ENCODE assay signal across 30 cellular contexts in genomic region chr2:128410035-128410757, GRCh38.
A peak's percentile ranks its signal among the peaks of the same experiment; 100 is the strongest.
DNase-seq lines count a peak whose midpoint lies in the region; ATAC-seq and TF ChIP-seq lines count a peak whose summit lies in the region.
"Had no signal": no experiment of that assay in that cellular context is flagged by ENCODE, and none has a peak within 500 bp of the region (broad histone marks: within the 10 kb centered on the region; RNA-seq: fewer than 3 reads in every experiment).

No MANE protein-coding gene starts in this region.

- intact Hi-C loops in dendritic cell treated with granulocyte-macrophage colony-stimulating factor and Interleukin-4, amounts not matched to agents 40 ng/mL and 50 ng/mL, for 4 days (cut with micrococcal nuclease): no loop called here
- intact Hi-C loops in posterior vena cava (cut with DNase I): no loop called here

- H3K4me1 ChIP-seq in DND-41 (ENCODE audit: insufficient read depth, low read length): peaks cover 65% of the 10 kb centered on the region
- H3K4me1 ChIP-seq: left lung had no signal

- no peak for TF ChIP-seq CTCF in DND-41 (IDR thresholded peaks at IDR 0.05; ENCODE audit: borderline replicate concordance, extremely low read depth, low read length, poor library complexity, severe bottlenecking)
- TF ChIP-seq CTCF in NB4 (IDR thresholded peaks at IDR 0.05; ENCODE audit: low read depth, low read length): no peak

- no peaks in the 10 kb centered on the region for H3K36me3 Mint-ChIP-seq in dendritic cell treated with granulocyte-macrophage colony-stimulating factor and Interleukin-4, amounts not matched to agents 40 ng/mL and 50 ng/mL, for 4 days (ENCODE audit: low read depth)
- no peaks in the 10 kb centered on the region for H3K36me3 Mint-ChIP-seq in stimulated activated effector memory CD8-positive, alpha-beta T cell treated with anti-CD3 and anti-CD28 coated beads, Interleukin-12 subunit alpha, Interleukin-12 subunit beta, amount 100 ng/mL, for 72 hours
- H3K36me3 Mint-ChIP-seq: activated naive CD8-positive, alpha-beta T cell treated with anti-CD3 and anti-CD28 coated beads for 36 hours; mesothelial cell of epicardium; naive thymus-derived CD8-positive, alpha-beta T cell had no signal

- no peaks in the 10 kb centered on the region for H3K36me3 ChIP-seq in DND-41 (ENCODE audit: insufficient read depth, low read length)
- H3K36me3 ChIP-seq: left lung had no signal

- H3K9ac ChIP-seq in DND-41 (ENCODE audit: low read depth, low read length): no peak overlapping the region

- no peak for TF ChIP-seq POLR2A in NB4 (IDR thresholded peaks at IDR 0.05; ENCODE audit: extremely low read depth, insufficient read length)

- H3K4me1 Mint-ChIP-seq in dendritic cell treated with granulocyte-macrophage colony-stimulating factor and Interleukin-4, amounts not matched to agents 40 ng/mL and 50 ng/mL, for 4 days (ENCODE audit: low read depth): peaks cover 45% of the 10 kb centered on the region
- no peaks in the 10 kb centered on the region for H3K4me1 Mint-ChIP-seq in stimulated activated effector memory CD8-positive, alpha-beta T cell treated with anti-CD3 and anti-CD28 coated beads, Interleukin-12 subunit alpha, Interleukin-12 subunit beta, amount 100 ng/mL, for 72 hours
- H3K4me1 Mint-ChIP-seq: activated naive CD8-positive, alpha-beta T cell treated with anti-CD3 and anti-CD28 coated beads for 36 hours; activated T-helper 17 cell treated with anti-CD3 and anti-CD28 coated beads, Interleukin-2, amount 50 U/mL, for 72 hours; central memory CD8-positive, alpha-beta T cell; naive thymus-derived CD8-positive, alpha-beta T cell had no signal

- H3K9me3 Mint-ChIP-seq in dendritic cell treated with granulocyte-macrophage colony-stimulating factor and Interleukin-4, amounts not matched to agents 40 ng/mL and 50 ng/mL, for 4 days: no peaks in the 10 kb centered on the region
- H3K9me3 Mint-ChIP-seq in stimulated activated effector memory CD8-positive, alpha-beta T cell treated with anti-CD3 and anti-CD28 coated beads, Interleukin-12 subunit alpha, Interleukin-12 subunit beta, amount 100 ng/mL, for 72 hours: no peaks in the 10 kb centered on the region
- H3K9me3 Mint-ChIP-seq: activated naive CD8-positive, alpha-beta T cell treated with anti-CD3 and anti-CD28 coated beads for 36 hours; activated T-helper 17 cell treated with anti-CD3 and anti-CD28 coated beads, Interleukin-2, amount 50 U/mL, for 72 hours; central memory CD8-positive, alpha-beta T cell; mesothelial cell of epicardium; naive thymus-derived CD8-positive, alpha-beta T cell had no signal

- peak; percentile 1 for DNase-seq in DND-41
- peak; percentile 55 for DNase-seq in NB4 (ENCODE audit: low read depth)
- peak; percentile 55 for DNase-seq in posterior vena cava (ENCODE audit: low spot score)
- no peak for DNase-seq in stimulated activated effector memory CD8-positive, alpha-beta T cell treated with anti-CD3 and anti-CD28 coated beads, Interleukin-12 subunit alpha, Interleukin-12 subunit beta, amount 100 ng/mL, for 72 hours (ENCODE audit: low spot score in 2 of 2)
- no peak for DNase-seq in HK-2 (ENCODE audit: unreplicated experiment)
- DNase-seq: activated CD4-positive, alpha-beta T cell treated with anti-CD3 and anti-CD28 coated beads for 4 hours; activated naive CD8-positive, alpha-beta T cell treated with anti-CD3 and anti-CD28 coated beads for 36 hours; C1 segment of cervical spinal cord; DMS 273 treated with DMSO at 0.1 percent for 48 hours; effector memory CD4-positive, alpha-beta T cell; foreskin keratinocyte; hypothalamus; left lung; MM.1S; NCI-H146; NCI-H2171 treated with DMSO at 0.1 percent for 48 hours; NCI-H524 treated with DMSO at 0.1 percent for 48 hours; NK-92 treated with Interleukin-12 subunit alpha and Interleukin-12 subunit beta, amount 100 ng/mL, for 24 hours; retina; stimulated activated CD4-positive, alpha-beta T cell treated with anti-CD3 and anti-CD28 coated beads, Interleukin-4, amount 100 ng/mL, for 1 hour; stimulated activated naive CD4-positive, alpha-beta T cell; T-helper 1 cell had no signal

- peak overlapping the region; percentile 13; the same call in 1 of the 2 replicates for H3K27ac ChIP-seq in DND-41 (ENCODE audit: low read length)
- H3K27ac ChIP-seq: foreskin keratinocyte, left lung had no signal

- H2AFZ ChIP-seq in DND-41 (ENCODE audit: low read depth, low read length): no peak overlapping the region

- H3K27me3 Mint-ChIP-seq in dendritic cell treated with granulocyte-macrophage colony-stimulating factor and Interleukin-4, amounts not matched to agents 40 ng/mL and 50 ng/mL, for 4 days: peaks cover 13% of the 10 kb centered on the region
- H3K27me3 Mint-ChIP-seq: activated naive CD8-positive, alpha-beta T cell treated with anti-CD3 and anti-CD28 coated beads for 36 hours had no signal

- no peaks in the 10 kb centered on the region for H4K20me1 ChIP-seq in DND-41 (ENCODE audit: insufficient read depth, low read length)

- H3K4me3 ChIP-seq in DND-41 (ENCODE audit: low read depth in 1 of 2, low read length in 2 of 2) (no peak overlapping the region), NB4 (ENCODE audit: low read depth, low read length) (no peak overlapping the region)
- H3K4me3 ChIP-seq: K562, left lung had no signal

- H3K4me3 Mint-ChIP-seq in dendritic cell treated with granulocyte-macrophage colony-stimulating factor and Interleukin-4, amounts not matched to agents 40 ng/mL and 50 ng/mL, for 4 days: peak overlapping the region; percentile 24
- H3K4me3 Mint-ChIP-seq in stimulated activated effector memory CD8-positive, alpha-beta T cell treated with anti-CD3 and anti-CD28 coated beads, Interleukin-12 subunit alpha, Interleukin-12 subunit beta, amount 100 ng/mL, for 72 hours: no peak overlapping the region
- H3K4me3 Mint-ChIP-seq: activated naive CD8-positive, alpha-beta T cell treated with anti-CD3 and anti-CD28 coated beads for 36 hours; activated T-helper 17 cell treated with anti-CD3 and anti-CD28 coated beads, Interleukin-2, amount 50 U/mL, for 72 hours; central memory CD8-positive, alpha-beta T cell; mesothelial cell of epicardium; naive thymus-derived CD8-positive, alpha-beta T cell had no signal

- H3K79me2 ChIP-seq in DND-41 (ENCODE audit: insufficient read depth, low read length): no peaks in the 10 kb centered on the region

- H3K4me2 ChIP-seq in DND-41 (ENCODE audit: insufficient read depth, low read length): no peak overlapping the region

- ATAC-seq in DND-41 (ENCODE audit: insufficient read depth, low read depth) (no peak), GM18511 (IDR thresholded peaks at IDR 0.05; ENCODE audit: unreplicated experiment) (no peak)
- ATAC-seq in stimulated activated effector memory CD8-positive, alpha-beta T cell treated with anti-CD3 and anti-CD28 coated beads, Interleukin-12 subunit alpha, Interleukin-12 subunit beta, amount 100 ng/mL, for 72 hours: no peak
- ATAC-seq: activated T-helper 17 cell treated with anti-CD3 and anti-CD28 coated beads, Interleukin-2, amount 50 U/mL, for 72 hours; foreskin keratinocyte; K562; left lung; naive thymus-derived CD8-positive, alpha-beta T cell; Panc1 had no signal

- H3K9me3 ChIP-seq in DND-41 (ENCODE audit: insufficient read depth, low read length, severe bottlenecking): no peaks in the 10 kb centered on the region
- H3K9me3 ChIP-seq: left lung had no signal

- no peak overlapping the region for H3K27ac Mint-ChIP-seq in dendritic cell treated with granulocyte-macrophage colony-stimulating factor and Interleukin-4, amounts not matched to agents 40 ng/mL and 50 ng/mL, for 4 days
- H3K27ac Mint-ChIP-seq in stimulated activated effector memory CD8-positive, alpha-beta T cell treated with anti-CD3 and anti-CD28 coated beads, Interleukin-12 subunit alpha, Interleukin-12 subunit beta, amount 100 ng/mL, for 72 hours: no peak overlapping the region
- H3K27ac Mint-ChIP-seq: activated naive CD8-positive, alpha-beta T cell treated with anti-CD3 and anti-CD28 coated beads for 36 hours; activated T-helper 17 cell treated with anti-CD3 and anti-CD28 coated beads, Interleukin-2, amount 50 U/mL, for 72 hours; mesothelial cell of epicardium; naive thymus-derived CD8-positive, alpha-beta T cell had no signal

- no peaks in the 10 kb centered on the region for H3K27me3 ChIP-seq in DND-41 (ENCODE audit: insufficient read depth, low read length, poor library complexity)
- H3K27me3 ChIP-seq: foreskin keratinocyte, left lung had no signal

Comparison
In these comparisons a context has a peak if more than half of its experiments do, and no peak if none do; other contexts are left out.
1. DNase-seq: peak in DND-41 (single experiment), NB4 (single experiment) and posterior vena cava (single experiment); none in stimulated activated effector memory CD8-positive, alpha-beta T cell treated with anti-CD3 and anti-CD28 coated beads, Interleukin-12 subunit alpha, Interleukin-12 subunit beta, amount 100 ng/mL, for 72 hours (0 of 2) and HK-2 (single experiment).